In genomic region chr3:8501388-8502131, GRCh38 we compare ENCODE assay signal across 8 cellular contexts. TPM values are rescaled to one million over a fixed set of nuclear protein-coding genes. Genes with fewer than 3 reads are reported as not detected.
DNase-seq lines count a peak whose midpoint lies in the region; ATAC-seq lines count a peak whose summit lies in the region.

Gene LMCD1, plus strand, starts transcription at chr3:8501823. Its CDS starts 116 bp downstream, at chr3:8501939.

- peaks cover 17% of the 10 kb centered on the region for H3K4me1 Mint-ChIP-seq in activated T-cell treated with anti-CD3 and anti-CD28 coated beads, Interleukin-2, amount 50 U/mL, for 72 hours (ENCODE audit: low read depth)

- DNase-seq in CMK (ENCODE audit: low read depth) (peak; percentile 70), HPDE6-E6E7 (ENCODE audit: extremely low spot score) (peak; percentile 74), OCI-M2 (lab: John Stamatoyannopoulos, UW; ENCODE audit: unreplicated experiment) (peak; percentile 49)
- DNase-seq in activated T-cell treated with anti-CD3 and anti-CD28 coated beads, Interleukin-2, amount 50 U/mL, for 72 hours: peak; percentile 82 to 85
- peak; percentile 40 to 49 for DNase-seq in stimulated activated CD8-positive, alpha-beta memory T cell treated with anti-CD3 and anti-CD28 coated beads, Interleukin-4, amount 100 ng/mL, for 4 hours (ENCODE audit: low read depth in 2 of 2, low spot score in 1 of 2)

- H3K36me3 ChIP-seq in esophagus (ENCODE audit: control insufficient read depth in 2 of 2, insufficient read depth in 2 of 2, low read length in 1 of 2) (no peaks in the 10 kb centered on the region), mucosa of rectum (ENCODE audit: control insufficient read depth in 2 of 2, insufficient read depth in 2 of 2, low read length in 2 of 2) (no peaks in the 10 kb centered on the region)

- peak; percentile 97 for ATAC-seq in GM19468 (IDR thresholded peaks at IDR 0.05; ENCODE audit: extremely low read depth, unreplicated experiment)
- peak; percentile 99 for ATAC-seq in activated T-cell treated with anti-CD3 and anti-CD28 coated beads, Interleukin-2, amount 50 U/mL, for 72 hours (replicated peaks in 1 of 2)

- peaks cover 20% of the 10 kb centered on the region for H3K27me3 Mint-ChIP-seq in activated T-cell treated with anti-CD3 and anti-CD28 coated beads, Interleukin-2, amount 50 U/mL, for 72 hours (ENCODE audit: low read depth)

- H3K4me3 ChIP-seq in esophagus (ENCODE audit: low read depth in 1 of 2, low read length in 2 of 2) (peak within 1 kb of the TSS; percentile 32 to 40), mucosa of rectum (ENCODE audit: low read length in 2 of 2) (peak within 1 kb of the TSS; percentile 65 to 75)

- no peaks in the 10 kb centered on the region for H3K9me3 Mint-ChIP-seq in activated T-cell treated with anti-CD3 and anti-CD28 coated beads, Interleukin-2, amount 50 U/mL, for 72 hours

- H3K27ac Mint-ChIP-seq in activated T-cell treated with anti-CD3 and anti-CD28 coated beads, Interleukin-2, amount 50 U/mL, for 72 hours: no peak within 1 kb of the TSS

- H3K27ac ChIP-seq in esophagus (ENCODE audit: low read depth in 2 of 2, low read length in 1 of 2): peak within 1 kb of the TSS; percentile 88 to 89
- peak within 1 kb of the TSS; percentile 68 to 74 for H3K27ac ChIP-seq in mucosa of rectum (ENCODE audit: low read depth in 2 of 2, low read length in 2 of 2)

- H3K36me3 Mint-ChIP-seq in activated T-cell treated with anti-CD3 and anti-CD28 coated beads, Interleukin-2, amount 50 U/mL, for 72 hours (ENCODE audit: insufficient read depth in 2 of 2): no peaks in the 10 kb centered on the region

- H3K4me3 Mint-ChIP-seq in activated T-cell treated with anti-CD3 and anti-CD28 coated beads, Interleukin-2, amount 50 U/mL, for 72 hours: peak within 1 kb of the TSS; percentile 86

- WGBS in esophagus, 2 donors: 1 to 2% methylated on average over 46 to 49 of the region's 49 CpGs

- no peaks in the 10 kb centered on the region for H3K9me3 ChIP-seq in esophagus (ENCODE audit: control insufficient read depth in 2 of 2, insufficient read depth in 1 of 2, low read depth in 1 of 2, low read length in 1 of 2)
- no peaks in the 10 kb centered on the region for H3K9me3 ChIP-seq in mucosa of rectum (ENCODE audit: control insufficient read depth in 2 of 2, low read length in 2 of 2)

- H3K9ac ChIP-seq in mucosa of rectum (ENCODE audit: low read depth in 1 of 2, low read length in 2 of 2): peak within 1 kb of the TSS; percentile 41 to 74

- H3K27me3 ChIP-seq in esophagus (ENCODE audit: control insufficient read depth in 1 of 2, insufficient read depth in 2 of 2, low read length in 2 of 2) (no peaks in the 10 kb centered on the region), mucosa of rectum (ENCODE audit: control insufficient read depth in 2 of 2, insufficient read depth in 2 of 2, low read length in 2 of 2) (no peaks in the 10 kb centered on the region)

- H3K4me1 ChIP-seq in esophagus (ENCODE audit: control insufficient read depth in 2 of 2, insufficient read depth in 2 of 2, low read length in 1 of 2) (peaks cover 10% of the 10 kb centered on the region in 2 donors), mucosa of rectum (ENCODE audit: control insufficient read depth in 2 of 2, insufficient read depth in 2 of 2, low read length in 2 of 2) (peaks cover 12 to 28% of the 10 kb centered on the region in 2 donors)

RNA-seq across cellular contexts. Expression of gene LMCD1, which starts in this region (rescaled TPM):
- 1 to 10 TPM; 2.2 to 2.9 TPM for total RNA-seq in activated T-cell treated with anti-CD3 and anti-CD28 coated beads, Interleukin-2, amount 50 U/mL, for 72 hours
- polyA plus RNA-seq in esophagus: 10 to 100 TPM; 17.2 to 21.2 TPM

Comparison
In these comparisons a context has a peak if more than half of its experiments do, and no peak if none do; other contexts are left out.
1. Peak in every context shown above with its lines: DNase-seq, ATAC-seq, H3K4me3 ChIP-seq and H3K27ac ChIP-seq.